ENCODE assay signal across 8 cellular contexts in genomic region chr5:177426566-177427210, GRCh38. TPM values are rescaled to one million over a fixed set of nuclear protein-coding genes. Genes with fewer than 3 reads are reported as not detected.
DNase-seq lines count a peak whose midpoint lies in the region; ATAC-seq and TF ChIP-seq lines count a peak whose summit lies in the region.

GRK6 (plus strand) TSS chr5:177426676; CDS start chr5:177426846, 170 bp downstream.

- H3K36me3 ChIP-seq in GM23338 (ENCODE audit: insufficient read depth) (no peaks in the 10 kb centered on the region), MG63 (peaks cover 38% of the 10 kb centered on the region), muscle layer of duodenum (ENCODE audit: control insufficient read depth in 1 of 2, insufficient read depth in 2 of 2, low read length in 2 of 2) (peaks cover 0 to 7% of the 10 kb centered on the region in 2 donors)

- H3K4me1 Mint-ChIP-seq in GM23338 (peaks cover 24% of the 10 kb centered on the region), type B pancreatic cell (ENCODE audit: unreplicated experiment) (peaks cover 21% of the 10 kb centered on the region)

- ATAC-seq in GM23338 = peak; percentile 53

- H3K27me3 Mint-ChIP-seq in GM23338 (ENCODE audit: insufficient read depth, low read depth, poor library complexity) (peaks cover 22% of the 10 kb centered on the region), type B pancreatic cell (no peaks in the 10 kb centered on the region)

- H3K9me2 ChIP-seq in GM23338 (ENCODE audit: insufficient read depth) = no peaks in the 10 kb centered on the region

- H3K27ac ChIP-seq in GM23338 (ENCODE audit: low read depth) = peak within 1 kb of the TSS; percentile 89
- peak within 1 kb of the TSS; percentile 94 for H3K27ac ChIP-seq in muscle layer of duodenum (ENCODE audit: low read length)

- peaks cover 4% of the 10 kb centered on the region; the same call in 2 of the 3 replicates for H3K36me3 Mint-ChIP-seq in GM23338 (ENCODE audit: low read depth)
- no peaks in the 10 kb centered on the region for H3K36me3 Mint-ChIP-seq in type B pancreatic cell

- H3K4me2 ChIP-seq in GM23338 = peak within 1 kb of the TSS; percentile 93

- no peaks in the 10 kb centered on the region for H3K27me3 ChIP-seq in GM23338 (ENCODE audit: insufficient read depth)
- H3K27me3 ChIP-seq in MG63 = no peaks in the 10 kb centered on the region
- no peaks in the 10 kb centered on the region for H3K27me3 ChIP-seq in muscle layer of duodenum (ENCODE audit: low read depth, low read length)

- H3K4me3 Mint-ChIP-seq in GM23338 = peak within 1 kb of the TSS; percentile 88
- H3K4me3 Mint-ChIP-seq in type B pancreatic cell = peak within 1 kb of the TSS; percentile 97

- no peaks in the 10 kb centered on the region for H3K9me3 ChIP-seq in MG63
- no peaks in the 10 kb centered on the region for H3K9me3 ChIP-seq in muscle layer of duodenum (ENCODE audit: control insufficient read depth in 1 of 2, low read length in 2 of 2)

- H3K9me3 Mint-ChIP-seq in GM23338 = no peaks in the 10 kb centered on the region; the same call in 2 of the 3 replicates
- H3K9me3 Mint-ChIP-seq in type B pancreatic cell = no peaks in the 10 kb centered on the region

- H3K4me3 ChIP-seq in GM08714 (ENCODE audit: low read length) (peak within 1 kb of the TSS; percentile 71), GM23338 (peak within 1 kb of the TSS; percentile 89), MG63 (peak within 1 kb of the TSS; percentile 71), epithelial cell of esophagus (ENCODE audit: low read length) (peak within 1 kb of the TSS; percentile 69), muscle layer of duodenum (ENCODE audit: low read depth in 1 of 2, low read length in 2 of 2) (peak within 1 kb of the TSS; percentile 81 to 84)

- peaks cover 16% of the 10 kb centered on the region for H3F3A ChIP-seq in GM23338 (replicated peaks; ENCODE audit: low read depth)

- H3K27ac Mint-ChIP-seq in GM23338 = peak within 1 kb of the TSS; percentile 98
- H3K27ac Mint-ChIP-seq in type B pancreatic cell = peak within 1 kb of the TSS; percentile 97

- H2AFZ ChIP-seq in GM23338 = peak within 1 kb of the TSS; percentile 47

- TF ChIP-seq CTCF in GM23338 (conservative IDR thresholded peaks at IDR 0.05; ENCODE audit: low read depth in 2 of 2) (no peak), epithelial cell of esophagus (IDR thresholded peaks at IDR 0.05; ENCODE audit: insufficient read depth, low read depth, low read length, missing control alignments) (no peak), type B pancreatic cell (conservative IDR thresholded peaks at IDR 0.05) (no peak)

- H3K79me2 ChIP-seq in GM23338 (replicated peaks; ENCODE audit: insufficient read depth) = peaks cover 21% of the 10 kb centered on the region

- H3K4me1 ChIP-seq in GM23338 (ENCODE audit: insufficient read depth) (peaks cover 20% of the 10 kb centered on the region), muscle layer of duodenum (ENCODE audit: control insufficient read depth in 1 of 2, insufficient read depth in 2 of 2, low read length in 2 of 2) (peaks cover 8 to 41% of the 10 kb centered on the region in 2 donors)

- peaks cover 13% of the 10 kb centered on the region for H4K20me1 ChIP-seq in GM23338 (replicated peaks; ENCODE audit: insufficient read depth)

- peak; percentile 73 for DNase-seq in GM23338 (ENCODE audit: low spot score)
- DNase-seq in MG63 = peak; percentile 68
- peak; percentile 67 for DNase-seq in activated CD8-positive, alpha-beta memory T cell treated with anti-CD3 and anti-CD28 coated beads, Interleukin-2, amount 50 U/mL, for 4 hours
- DNase-seq in epithelial cell of esophagus (ENCODE audit: low read depth) = peak; percentile 46
- DNase-seq in type B pancreatic cell (ENCODE audit: extremely low spot score, unreplicated experiment) = no peak
- DNase-seq in AG08396 (ENCODE audit: low spot score) = no peak

TF ChIP-seq in GM23338, 12 proteins besides CTCF, POLR2A, EP300 and RAD21:
- no peak for TF ChIP-seq STAT1 (IDR thresholded peaks at IDR 0.05; ENCODE audit: unreplicated experiment)
- no peak for TF ChIP-seq POLR2AphosphoS5 (IDR thresholded peaks at IDR 0.05; ENCODE audit: low read depth)
- no peak for TF ChIP-seq ETS1 (IDR thresholded peaks at IDR 0.05)
- TF ChIP-seq EZH2 (IDR thresholded peaks at IDR 0.05; ENCODE audit: low read depth, unreplicated experiment) = no peak
- TF ChIP-seq NANOG (IDR thresholded peaks at IDR 0.05; ENCODE audit: borderline replicate concordance) = no peak
- TF ChIP-seq ZNF331 (CRISPR knock-in tag; IDR thresholded peaks at IDR 0.05; ENCODE audit: low read depth) = no peak
- TF ChIP-seq CREB1 (CRISPR knock-in tag; IDR thresholded peaks at IDR 0.05; ENCODE audit: low read depth) = no peak

RNA-seq across cellular contexts. Expression of gene GRK6, which starts in this region (rescaled TPM):
- total RNA-seq in GM23338 (2014; rRNA removed; shearing (Covaris generic)) = 37.2 and 56.8 TPM in 2 replicates
- polyA plus RNA-seq in GM23338 (2016; fragmentation: Nextera tagmentation; extraction: Ambion mirVana) = 13.0 and 18.7 TPM in 2 replicates
- total RNA-seq in MG63 (2014; rRNA removed; shearing (Covaris generic); ENCODE audit: low replicate concordance) = 62.4 and 127 TPM in 2 replicates
- total RNA-seq in type B pancreatic cell (ENCODE audit: low replicate concordance) = 46.1 and 47.3 TPM in 2 replicates

Comparison
In these comparisons a context has a peak if more than half of its experiments do, and no peak if none do; other contexts are left out.
1. DNase-seq: peak in GM23338 (single experiment), MG63 (single experiment), activated CD8-positive, alpha-beta memory T cell treated with anti-CD3 and anti-CD28 coated beads, Interleukin-2, amount 50 U/mL, for 4 hours (single experiment) and epithelial cell of esophagus (single experiment); none in type B pancreatic cell (single experiment) and AG08396 (single experiment).
2. Peak in every context shown above with its lines, with median percentiles within 50 percentile points of each other: H3K4me3 ChIP-seq.